ENCODE assay signal across 8 cellular contexts in genomic region chr19:17309962-17310461, GRCh38. TPM values are rescaled to one million over a fixed set of nuclear protein-coding genes. Genes with fewer than 3 reads are reported as not detected.
DNase-seq lines count a peak whose midpoint lies in the region; ATAC-seq and TF ChIP-seq lines count a peak whose summit lies in the region.

No MANE protein-coding gene starts in this region.

- H3K4me1 Mint-ChIP-seq in activated CD4-positive, alpha-beta T cell treated with anti-CD3 and anti-CD28 coated beads, Interleukin-2, amount 10 ng/mL, durations not matched to agents 7 days and 5 days, result peaks cover 42% of the 10 kb centered on the region
- peaks cover 33% of the 10 kb centered on the region for H3K4me1 Mint-ChIP-seq in activated naive CD8-positive, alpha-beta T cell (ENCODE audit: low read depth)

- peak overlapping the region; percentile 97 for H3K27ac Mint-ChIP-seq in activated CD4-positive, alpha-beta T cell treated with anti-CD3 and anti-CD28 coated beads, Interleukin-2, amount 10 ng/mL, durations not matched to agents 7 days and 5 days
- H3K27ac Mint-ChIP-seq in activated naive CD8-positive, alpha-beta T cell, result peak overlapping the region; percentile 85

- H3K9me3 ChIP-seq in left lung (no peaks in the 10 kb centered on the region), thoracic aorta (no peaks in the 10 kb centered on the region)

- peak overlapping the region; percentile 82 to 86 for H3K4me3 ChIP-seq in left lung
- peak overlapping the region; percentile 91 for H3K4me3 ChIP-seq in thoracic aorta

- no peaks in the 10 kb centered on the region for H3K9me3 Mint-ChIP-seq in activated CD4-positive, alpha-beta T cell treated with anti-CD3 and anti-CD28 coated beads, Interleukin-2, amount 10 ng/mL, durations not matched to agents 7 days and 5 days
- no peaks in the 10 kb centered on the region for H3K9me3 Mint-ChIP-seq in activated naive CD8-positive, alpha-beta T cell (ENCODE audit: low read depth)

- H3K36me3 ChIP-seq in left lung (peaks cover 0 to 27% of the 10 kb centered on the region in 2 donors), thoracic aorta (peaks cover 9% of the 10 kb centered on the region)

- peaks cover 9% of the 10 kb centered on the region for H3K36me3 Mint-ChIP-seq in activated CD4-positive, alpha-beta T cell treated with anti-CD3 and anti-CD28 coated beads, Interleukin-2, amount 10 ng/mL, durations not matched to agents 7 days and 5 days (ENCODE audit: low read depth)
- H3K36me3 Mint-ChIP-seq in activated naive CD8-positive, alpha-beta T cell, result no peaks in the 10 kb centered on the region

- no peak for DNase-seq in activated CD4-positive, alpha-beta T cell treated with anti-CD3 and anti-CD28 coated beads, Interleukin-2, amount 10 ng/mL, durations not matched to agents 7 days and 5 days
- DNase-seq in activated CD4-positive, alpha-beta T cell treated with anti-CD3 and anti-CD28 coated beads for 4 hours, result no peak
- DNase-seq in left lung (no peak), thoracic aorta (ENCODE audit: low spot score) (no peak), foreskin melanocyte (no peak), NCI-H446 treated with DMSO at 0.1 percent for 48 hours (lab: John Stamatoyannopoulos, UW) (no peak)

- POLR2A ChIA-PET in activated CD4-positive, alpha-beta T cell treated with anti-CD3 and anti-CD28 coated beads, Interleukin-2, amount 10 ng/mL, durations not matched to agents 7 days and 5 days (lab: Charles Lee), result no interaction called here

- H3K27ac ChIP-seq in left lung (peak overlapping the region in 1 of 2 donors; percentile 78), thoracic aorta (peak overlapping the region; percentile 35 to 62)

- ATAC-seq in left lung (no peak), thoracic aorta (ENCODE audit: insufficient number of reproducible peaks, low FRiP score, low read depth) (no peak), HG02571 (IDR thresholded peaks at IDR 0.05; ENCODE audit: unreplicated experiment) (no peak)

- intact Hi-C loops in left lung (cut with DNase I), result no loop called here

- peak overlapping the region; percentile 99 for H3K4me3 Mint-ChIP-seq in activated CD4-positive, alpha-beta T cell treated with anti-CD3 and anti-CD28 coated beads, Interleukin-2, amount 10 ng/mL, durations not matched to agents 7 days and 5 days
- H3K4me3 Mint-ChIP-seq in activated naive CD8-positive, alpha-beta T cell, result peak overlapping the region; percentile 91

- H3K27me3 Mint-ChIP-seq in activated CD4-positive, alpha-beta T cell treated with anti-CD3 and anti-CD28 coated beads, Interleukin-2, amount 10 ng/mL, durations not matched to agents 7 days and 5 days, result no peaks in the 10 kb centered on the region
- no peaks in the 10 kb centered on the region for H3K27me3 Mint-ChIP-seq in activated naive CD8-positive, alpha-beta T cell

- TF ChIP-seq CTCF in left lung (IDR thresholded peaks at IDR 0.05) (no peak), thoracic aorta (IDR thresholded peaks at IDR 0.05) (no peak)

- H3K4me1 ChIP-seq in left lung (peaks cover 19 to 61% of the 10 kb centered on the region in 2 donors), thoracic aorta (ENCODE audit: control insufficient read depth in 1 of 2, low read depth in 2 of 2) (peaks cover 23 to 50% of the 10 kb centered on the region in 2 donors)

- no peaks in the 10 kb centered on the region for H3K27me3 ChIP-seq in left lung
- no peaks in the 10 kb centered on the region for H3K27me3 ChIP-seq in thoracic aorta (replicated peaks; ENCODE audit: insufficient read depth)

- CTCF ChIA-PET in activated CD4-positive, alpha-beta T cell treated with anti-CD3 and anti-CD28 coated beads, Interleukin-2, amount 10 ng/mL, durations not matched to agents 7 days and 5 days (lab: Charles Lee), result interaction anchor here (1.6 to 1.9 kb wide), 2 partner anchors 17 to 27 kb away, joined by 6 to 7 read pairs; no protein-coding TSS in a partner anchor

RNA-seq across cellular contexts. Expression of gene DDA1, which starts 0.6 kb away (rescaled TPM):
- 10 to 100 TPM; 39.5 to 45.3 TPM for total RNA-seq in activated CD4-positive, alpha-beta T cell treated with anti-CD3 and anti-CD28 coated beads, Interleukin-2, amount 10 ng/mL, durations not matched to agents 7 days and 5 days
- total RNA-seq in left lung (10 to 100 TPM; 30.5 to 44.1 TPM), thoracic aorta (10 to 100 TPM in 1 of 2 donors, 1 to 10 TPM in 1; 8.9 to 13.5 TPM)

RNA-seq across cellular contexts. Expression of gene MRPL34, which starts 4.3 kb away (rescaled TPM):
- total RNA-seq in activated CD4-positive, alpha-beta T cell treated with anti-CD3 and anti-CD28 coated beads, Interleukin-2, amount 10 ng/mL, durations not matched to agents 7 days and 5 days, result 10 to 100 TPM; 79.5 to 80.8 TPM
- total RNA-seq in left lung, result 10 to 100 TPM; 72.9 to 91.9 TPM
- 100 to 1,000 TPM; 132 to 140 TPM for total RNA-seq in thoracic aorta

RNA-seq across cellular contexts. Expression of gene ABHD8, which starts 6.8 kb away (rescaled TPM):
- total RNA-seq in activated CD4-positive, alpha-beta T cell treated with anti-CD3 and anti-CD28 coated beads, Interleukin-2, amount 10 ng/mL, durations not matched to agents 7 days and 5 days, result 10 to 100 TPM in 1 of 2 experiments, 1 to 10 TPM in 1; 9.3 to 10.1 TPM
- 10 to 100 TPM; 16.9 to 17.1 TPM for total RNA-seq in left lung
- total RNA-seq in thoracic aorta, result 10 to 100 TPM in 1 of 2 donors, 1 to 10 TPM in 1; 9.8 to 24.0 TPM

RNA-seq across cellular contexts. Expression of gene ANO8, which starts 24.6 kb away (rescaled TPM):
- 10 to 100 TPM; 16.4 to 17.5 TPM for total RNA-seq in activated CD4-positive, alpha-beta T cell treated with anti-CD3 and anti-CD28 coated beads, Interleukin-2, amount 10 ng/mL, durations not matched to agents 7 days and 5 days
- 10 to 100 TPM; 18.0 to 21.0 TPM for total RNA-seq in left lung
- total RNA-seq in thoracic aorta, result 10 to 100 TPM in 1 of 2 donors, 1 to 10 TPM in 1; 9.5 to 13.4 TPM

RNA-seq across cellular contexts. Expression of gene GTPBP3, which starts 27.3 kb away (rescaled TPM):
- 10 to 100 TPM; 30.9 to 41.3 TPM for total RNA-seq in activated CD4-positive, alpha-beta T cell treated with anti-CD3 and anti-CD28 coated beads, Interleukin-2, amount 10 ng/mL, durations not matched to agents 7 days and 5 days
- total RNA-seq in left lung, result 10 to 100 TPM; 16.9 to 23.5 TPM
- 10 to 100 TPM; 20.7 to 72.5 TPM for total RNA-seq in thoracic aorta
